Comparison of ENCODE assay signal across 15 cellular contexts in the genomic region with DNA sequence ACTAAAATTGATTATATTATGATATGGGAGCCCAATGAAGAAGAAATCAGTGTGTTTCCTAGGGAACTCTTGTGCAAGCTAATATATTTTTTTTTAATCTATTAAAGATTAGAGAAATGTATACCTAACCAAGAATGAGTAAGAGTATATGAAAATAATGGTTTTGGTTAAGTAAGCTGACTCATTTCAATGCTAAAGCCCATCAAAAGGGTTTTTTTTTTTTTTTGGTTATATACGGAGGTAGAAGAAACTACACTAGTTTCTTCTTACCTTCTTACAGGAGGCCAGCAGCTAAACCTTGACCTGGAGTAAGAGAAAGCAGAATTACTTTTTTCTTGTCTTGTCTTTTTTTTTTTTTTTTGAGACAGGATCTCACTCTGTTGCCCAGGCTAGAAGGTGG. TPM values are rescaled to one million over a fixed set of nuclear protein-coding genes. Genes with fewer than 3 reads are reported as not detected.
DNase-seq lines count a peak whose midpoint lies in the region; ATAC-seq, FAIRE-seq and TF ChIP-seq lines count a peak whose summit lies in the region.
"Had no signal": no experiment of that assay in that cellular context is flagged by ENCODE, and none has a peak within 500 bp of the region (broad histone marks: within the 10 kb centered on the region; RNA-seq: fewer than 3 reads in every experiment).

No MANE protein-coding gene starts in this region.

- peaks cover 60% of the 10 kb centered on the region for H3K4me1 Mint-ChIP-seq in stimulated activated memory B cell treated with anti-CD40 and anti-IgM and Interleukin-4, amounts not matched to agents 10 μg/mL and 1 μg/mL and 100 μg/mL, for 72 hours
- H3K4me1 Mint-ChIP-seq in glutamatergic neuron (ENCODE audit: low read depth, unreplicated experiment) = no peaks in the 10 kb centered on the region

- dilution Hi-C loops in mammary epithelial cell (cut with HindIII; ENCODE audit: low sequenced_read_pairs) = loop anchor here (5.0 kb wide), 1 partner anchor 68 kb away; no protein-coding TSS in a partner anchor

- no peaks in the 10 kb centered on the region for H3K27me3 ChIP-seq in mammary epithelial cell (ENCODE audit: insufficient read depth, low read length)
- H3K27me3 ChIP-seq in breast epithelium = no peaks in the 10 kb centered on the region
- no peaks in the 10 kb centered on the region for H3K27me3 ChIP-seq in pancreas

- no peak overlapping the region for H3K9ac ChIP-seq in mammary epithelial cell (ENCODE audit: insufficient read depth, low read length)

- no peak overlapping the region for H3K4me2 ChIP-seq in mammary epithelial cell (ENCODE audit: insufficient read depth, low read depth, low read length)

- H3K9me3 ChIP-seq in mammary epithelial cell (replicated peaks; ENCODE audit: insufficient read depth, low read length) (no peaks in the 10 kb centered on the region), breast epithelium (no peaks in the 10 kb centered on the region), pancreas (no peaks in the 10 kb centered on the region)

- no peak for FAIRE-seq in pancreas (lab: Jason Lieb, UNC)
- FAIRE-seq: endothelial cell of umbilical vein, H1 had no signal

- BruUV-seq in mammary epithelial cell (replicated peaks; lab: Mats Ljungman, UMichigan) = no TSS peak

- WGBS in mammary epithelial cell (ENCODE audit: low coverage, missing lambda C conversion rate) = 100% methylated on average over 1 of the region's 1 CpG
- WGBS in pancreas, 2 donors = 55 to 76% methylated on average over 1 of the region's 1 CpG

- peak; percentile 80 for ATAC-seq in GM21723 (IDR thresholded peaks at IDR 0.05; ENCODE audit: unreplicated experiment)
- peak; percentile 80 for ATAC-seq in HG03159 (IDR thresholded peaks at IDR 0.05; ENCODE audit: unreplicated experiment)
- peak; percentile 47 for ATAC-seq in stimulated activated memory B cell treated with anti-CD40 and anti-IgM and Interleukin-4, amounts not matched to agents 10 μg/mL and 1 μg/mL and 100 μg/mL, for 72 hours
- ATAC-seq in pancreas = no peak
- ATAC-seq: SK-N-SH treated with all-trans-retinoic acid at 6 μM for 48 hours had no signal

- in situ Hi-C loops in mammary epithelial cell (cut with MboI; ENCODE audit: low sequenced_read_pairs in 2 of 2) = no loop called here

- no peak for TF ChIP-seq POLR2A in breast epithelium (IDR thresholded peaks at IDR 0.05)

- H3K27ac Mint-ChIP-seq in stimulated activated memory B cell treated with anti-CD40 and anti-IgM and Interleukin-4, amounts not matched to agents 10 μg/mL and 1 μg/mL and 100 μg/mL, for 72 hours = peak overlapping the region; percentile 44
- H3K27ac Mint-ChIP-seq in glutamatergic neuron (ENCODE audit: unreplicated experiment) = no peak overlapping the region
- H3K27ac Mint-ChIP-seq: naive B cell had no signal

- intact Hi-C loops in mammary epithelial cell (cut with micrococcal nuclease) = no loop called here
- intact Hi-C loops in breast epithelium (cut with DNase I; ENCODE audit: low total_unique reads) = no loop called here
- intact Hi-C loops in pancreas (cut with DNase I) = no loop called here

- H3K4me1 ChIP-seq in mammary epithelial cell (ENCODE audit: insufficient read depth, low read length) (no peaks in the 10 kb centered on the region), breast epithelium (no peaks in the 10 kb centered on the region), pancreas (peaks cover 0 to 9% (median 7%) of the 10 kb centered on the region in 3 donors)

- CTCF ChIA-PET in mammary epithelial cell (lab: Charles Lee; ENCODE audit: low non-redundant PET) = interaction anchor here (1.0 kb wide), 1 partner anchor 45 kb away, joined by 8 read pairs; no protein-coding TSS in a partner anchor

- no peak overlapping the region for H3K4me3 Mint-ChIP-seq in stimulated activated memory B cell treated with anti-CD40 and anti-IgM and Interleukin-4, amounts not matched to agents 10 μg/mL and 1 μg/mL and 100 μg/mL, for 72 hours
- H3K4me3 Mint-ChIP-seq in glutamatergic neuron (ENCODE audit: unreplicated experiment) = no peak overlapping the region
- H3K4me3 Mint-ChIP-seq: naive B cell had no signal

- peaks cover 10% of the 10 kb centered on the region for H3K36me3 Mint-ChIP-seq in stimulated activated memory B cell treated with anti-CD40 and anti-IgM and Interleukin-4, amounts not matched to agents 10 μg/mL and 1 μg/mL and 100 μg/mL, for 72 hours
- H3K36me3 Mint-ChIP-seq in glutamatergic neuron (ENCODE audit: unreplicated experiment) = no peaks in the 10 kb centered on the region

- H3K4me3 ChIP-seq in mammary epithelial cell (replicated peaks in 1 of 3; ENCODE audit: insufficient read depth in 1 of 3, low read depth in 2 of 3, low read length in 3 of 3) = no peak overlapping the region
- H3K4me3 ChIP-seq in breast epithelium = no peak overlapping the region
- H3K4me3 ChIP-seq in pancreas = no peak overlapping the region

- H2AFZ ChIP-seq in mammary epithelial cell (ENCODE audit: low read depth, low read length) = no peak overlapping the region

- H3K79me2 ChIP-seq in mammary epithelial cell (ENCODE audit: insufficient read depth, low read length) = peaks cover 35% of the 10 kb centered on the region

- DNase-seq in mammary epithelial cell (peak; percentile 7), breast epithelium (ENCODE audit: low spot score in 2 of 2) (no peak), pancreas (no peak), glutamatergic neuron (no peak), ureter (ENCODE audit: low spot score) (no peak)
- DNase-seq: DMS53; naive B cell; NCI-H510A; stimulated activated naive CD4-positive, alpha-beta T cell treated with Interleukin-2 at 50 U/mL for 16 hours had no signal

- TF ChIP-seq CTCF in mammary epithelial cell (conservative IDR thresholded peaks at IDR 0.05 in 1 of 2, IDR thresholded peaks at IDR 0.05 in 1 of 2; ENCODE audit: extremely low read depth in 1 of 2, insufficient read depth in 1 of 2, low read depth in 1 of 2, low read length in 2 of 2) = no peak
- no peak for TF ChIP-seq CTCF in breast epithelium (IDR thresholded peaks at IDR 0.05)
- no peak for TF ChIP-seq CTCF in pancreas (IDR thresholded peaks at IDR 0.05)
- no peak for TF ChIP-seq CTCF in glutamatergic neuron (IDR thresholded peaks at IDR 0.05; ENCODE audit: partially characterized antibody, unreplicated experiment)

- no peak overlapping the region for H3K27ac ChIP-seq in mammary epithelial cell (ENCODE audit: insufficient read depth, low read depth, low read length)
- no peak overlapping the region for H3K27ac ChIP-seq in breast epithelium
- no peak overlapping the region for H3K27ac ChIP-seq in pancreas

- H3K9me3 Mint-ChIP-seq in stimulated activated memory B cell treated with anti-CD40 and anti-IgM and Interleukin-4, amounts not matched to agents 10 μg/mL and 1 μg/mL and 100 μg/mL, for 72 hours = peaks cover 3% of the 10 kb centered on the region
- peaks cover 2% of the 10 kb centered on the region for H3K9me3 Mint-ChIP-seq in glutamatergic neuron (ENCODE audit: unreplicated experiment)

- no peaks in the 10 kb centered on the region for H3K27me3 Mint-ChIP-seq in stimulated activated memory B cell treated with anti-CD40 and anti-IgM and Interleukin-4, amounts not matched to agents 10 μg/mL and 1 μg/mL and 100 μg/mL, for 72 hours
- H3K27me3 Mint-ChIP-seq in glutamatergic neuron (ENCODE audit: unreplicated experiment) = no peaks in the 10 kb centered on the region
- H3K27me3 Mint-ChIP-seq: naive B cell had no signal

- H3K36me3 ChIP-seq in mammary epithelial cell (ENCODE audit: insufficient read depth, low read length) (no peaks in the 10 kb centered on the region), breast epithelium (no peaks in the 10 kb centered on the region), pancreas (no peaks in the 10 kb centered on the region)

- no peaks in the 10 kb centered on the region for H4K20me1 ChIP-seq in mammary epithelial cell (ENCODE audit: insufficient read depth, low read length)

RNA-seq across cellular contexts. Expression of gene RUFY3, which starts 27.5 kb away (rescaled TPM):
- total RNA-seq in mammary epithelial cell (10 to 100 TPM; 36.2 to 40.1 TPM), breast epithelium (10 to 100 TPM; 60.0 to 95.9 (median 83.6) TPM), pancreas (10 to 100 TPM; 18.3 to 42.1 (median 19.8) TPM), glutamatergic neuron (ENCODE audit: unreplicated experiment) (291 TPM), ureter (89.2 TPM)
- polyA plus RNA-seq in mammary epithelial cell (7.0 TPM), pancreas (10 to 100 TPM; 23.2 to 31.8 TPM)
- 12.6 TPM for polyA minus RNA-seq in mammary epithelial cell

Comparison
In these comparisons a context has a peak if more than half of its experiments do, and no peak if none do; other contexts are left out.
1. ATAC-seq: peak in GM21723 (single experiment), HG03159 (single experiment) and stimulated activated memory B cell treated with anti-CD40 and anti-IgM and Interleukin-4, amounts not matched to agents 10 μg/mL and 1 μg/mL and 100 μg/mL, for 72 hours (single experiment); none in pancreas (0 of 4).